Comparison of ENCODE assay signal across 1 cellular context in the genomic region with DNA sequence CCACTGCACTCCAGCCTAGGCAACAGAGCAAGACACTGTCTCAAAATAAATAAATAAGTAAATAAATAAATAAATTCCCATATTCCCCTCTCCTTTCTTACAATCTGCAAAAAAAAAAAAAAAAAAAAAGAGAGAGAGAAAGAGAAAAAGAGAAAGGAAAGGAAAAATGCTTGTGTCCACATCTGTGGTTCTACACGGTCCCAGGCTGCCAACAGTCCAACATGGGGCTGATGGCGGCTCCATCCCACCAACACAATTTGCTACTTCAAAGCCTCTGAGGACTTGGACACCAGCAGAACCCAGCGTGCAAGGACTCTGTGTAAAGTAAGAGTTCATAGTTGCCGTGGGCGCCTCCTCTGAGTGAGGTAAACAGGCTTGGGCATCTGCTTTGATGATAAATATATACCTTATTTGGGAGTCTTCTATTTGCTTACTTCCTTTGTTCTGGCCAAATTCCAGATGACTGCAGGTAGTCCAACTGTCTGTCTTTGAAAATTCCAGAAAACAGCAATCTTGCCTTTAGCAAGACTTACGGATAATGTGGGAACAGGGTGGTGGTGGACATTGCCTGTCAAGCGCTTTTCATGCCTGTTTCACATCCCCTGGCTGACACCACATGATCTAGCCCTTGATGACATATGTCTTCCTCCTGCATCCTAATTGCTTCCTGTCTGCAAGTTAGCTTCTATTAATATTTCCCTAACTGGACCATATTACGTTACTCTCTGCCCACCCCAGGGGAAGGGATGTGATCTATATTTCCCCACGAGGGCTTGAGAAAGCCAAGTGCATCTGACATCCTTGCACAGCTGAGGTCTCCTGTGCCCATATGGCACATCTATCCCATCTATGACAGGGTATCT.
A peak's percentile ranks its signal among the peaks of the same experiment; 100 is the strongest.
TF ChIP-seq lines count a peak whose summit lies in the region.

No MANE protein-coding gene starts in this region.

TF ChIP-seq in HepG2, 621 proteins besides CTCF, POLR2A, EP300 and RAD21 (continued from another document and continues in another):
- TF ChIP-seq, protein P1, sequence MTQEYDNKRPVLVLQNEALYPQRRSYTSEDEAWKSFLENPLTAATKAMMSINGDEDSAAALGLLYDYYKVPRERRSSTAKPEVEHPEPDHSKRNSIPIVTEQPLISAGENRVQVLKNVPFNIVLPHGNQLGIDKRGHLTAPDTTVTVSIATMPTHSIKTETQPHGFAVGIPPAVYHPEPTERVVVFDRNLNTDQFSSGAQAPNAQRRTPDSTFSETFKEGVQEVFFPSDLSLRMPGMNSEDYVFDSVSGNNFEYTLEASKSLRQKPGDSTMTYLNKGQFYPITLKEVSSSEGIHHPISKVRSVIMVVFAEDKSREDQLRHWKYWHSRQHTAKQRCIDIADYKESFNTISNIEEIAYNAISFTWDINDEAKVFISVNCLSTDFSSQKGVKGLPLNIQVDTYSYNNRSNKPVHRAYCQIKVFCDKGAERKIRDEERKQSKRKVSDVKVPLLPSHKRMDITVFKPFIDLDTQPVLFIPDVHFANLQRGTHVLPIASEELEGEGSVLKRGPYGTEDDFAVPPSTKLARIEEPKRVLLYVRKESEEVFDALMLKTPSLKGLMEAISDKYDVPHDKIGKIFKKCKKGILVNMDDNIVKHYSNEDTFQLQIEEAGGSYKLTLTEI (CRISPR knock-in tag; conservative IDR thresholded peaks at IDR 0.05), result no peak
- TF ChIP-seq ZNF17 (CRISPR knock-in tag; IDR thresholded peaks at IDR 0.05), result no peak
- TF ChIP-seq SOX13 (IDR thresholded peaks at IDR 0.05), result no peak
- TF ChIP-seq SOX13 (CRISPR knock-in tag; conservative IDR thresholded peaks at IDR 0.05 in 1 of 2, IDR thresholded peaks at IDR 0.05 in 1 of 2), result peak in 1 of 2 experiments; percentile 91; a peak in 2 of 4 replicates
- TF ChIP-seq ZNF672 (CRISPR knock-in tag; IDR thresholded peaks at IDR 0.05), result no peak
- no peak; the same call in 1 of the 2 replicates for TF ChIP-seq ZNF232 (CRISPR knock-in tag; IDR thresholded peaks at IDR 0.05; ENCODE audit: borderline replicate concordance)
- no peak for TF ChIP-seq ZNF234 (CRISPR knock-in tag; conservative IDR thresholded peaks at IDR 0.05)
- TF ChIP-seq, protein P2, sequence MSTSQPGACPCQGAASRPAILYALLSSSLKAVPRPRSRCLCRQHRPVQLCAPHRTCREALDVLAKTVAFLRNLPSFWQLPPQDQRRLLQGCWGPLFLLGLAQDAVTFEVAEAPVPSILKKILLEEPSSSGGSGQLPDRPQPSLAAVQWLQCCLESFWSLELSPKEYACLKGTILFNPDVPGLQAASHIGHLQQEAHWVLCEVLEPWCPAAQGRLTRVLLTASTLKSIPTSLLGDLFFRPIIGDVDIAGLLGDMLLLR (CRISPR knock-in tag; IDR thresholded peaks at IDR 0.05), result no peak
- TF ChIP-seq CBX2 (IDR thresholded peaks at IDR 0.05; ENCODE audit: low read depth, low read length), result no peak
- no peak for TF ChIP-seq CBX2 (CRISPR knock-in tag; IDR thresholded peaks at IDR 0.05; ENCODE audit: low read depth)
- TF ChIP-seq, protein P3, sequence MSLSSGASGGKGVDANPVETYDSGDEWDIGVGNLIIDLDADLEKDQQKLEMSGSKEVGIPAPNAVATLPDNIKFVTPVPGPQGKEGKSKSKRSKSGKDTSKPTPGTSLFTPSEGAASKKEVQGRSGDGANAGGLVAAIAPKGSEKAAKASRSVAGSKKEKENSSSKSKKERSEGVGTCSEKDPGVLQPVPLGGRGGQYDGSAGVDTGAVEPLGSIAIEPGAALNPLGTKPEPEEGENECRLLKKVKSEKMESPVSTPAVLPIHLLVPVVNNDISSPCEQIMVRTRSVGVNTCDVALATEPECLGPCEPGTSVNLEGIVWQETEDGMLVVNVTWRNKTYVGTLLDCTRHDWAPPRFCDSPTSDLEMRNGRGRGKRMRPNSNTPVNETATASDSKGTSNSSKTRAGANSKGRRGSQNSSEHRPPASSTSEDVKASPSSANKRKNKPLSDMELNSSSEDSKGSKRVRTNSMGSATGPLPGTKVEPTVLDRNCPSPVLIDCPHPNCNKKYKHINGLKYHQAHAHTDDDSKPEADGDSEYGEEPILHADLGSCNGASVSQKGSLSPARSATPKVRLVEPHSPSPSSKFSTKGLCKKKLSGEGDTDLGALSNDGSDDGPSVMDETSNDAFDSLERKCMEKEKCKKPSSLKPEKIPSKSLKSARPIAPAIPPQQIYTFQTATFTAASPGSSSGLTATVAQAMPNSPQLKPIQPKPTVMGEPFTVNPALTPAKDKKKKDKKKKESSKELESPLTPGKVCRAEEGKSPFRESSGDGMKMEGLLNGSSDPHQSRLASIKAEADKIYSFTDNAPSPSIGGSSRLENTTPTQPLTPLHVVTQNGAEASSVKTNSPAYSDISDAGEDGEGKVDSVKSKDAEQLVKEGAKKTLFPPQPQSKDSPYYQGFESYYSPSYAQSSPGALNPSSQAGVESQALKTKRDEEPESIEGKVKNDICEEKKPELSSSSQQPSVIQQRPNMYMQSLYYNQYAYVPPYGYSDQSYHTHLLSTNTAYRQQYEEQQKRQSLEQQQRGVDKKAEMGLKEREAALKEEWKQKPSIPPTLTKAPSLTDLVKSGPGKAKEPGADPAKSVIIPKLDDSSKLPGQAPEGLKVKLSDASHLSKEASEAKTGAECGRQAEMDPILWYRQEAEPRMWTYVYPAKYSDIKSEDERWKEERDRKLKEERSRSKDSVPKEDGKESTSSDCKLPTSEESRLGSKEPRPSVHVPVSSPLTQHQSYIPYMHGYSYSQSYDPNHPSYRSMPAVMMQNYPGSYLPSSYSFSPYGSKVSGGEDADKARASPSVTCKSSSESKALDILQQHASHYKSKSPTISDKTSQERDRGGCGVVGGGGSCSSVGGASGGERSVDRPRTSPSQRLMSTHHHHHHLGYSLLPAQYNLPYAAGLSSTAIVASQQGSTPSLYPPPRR (CRISPR knock-in tag; IDR thresholded peaks at IDR 0.05; ENCODE audit: borderline replicate concordance), result peak; percentile 35; the same call in 1 of the 2 replicates
- TF ChIP-seq MTF2 (CRISPR knock-in tag; IDR thresholded peaks at IDR 0.05; ENCODE audit: borderline replicate concordance), result no peak
- TF ChIP-seq, protein P4, sequence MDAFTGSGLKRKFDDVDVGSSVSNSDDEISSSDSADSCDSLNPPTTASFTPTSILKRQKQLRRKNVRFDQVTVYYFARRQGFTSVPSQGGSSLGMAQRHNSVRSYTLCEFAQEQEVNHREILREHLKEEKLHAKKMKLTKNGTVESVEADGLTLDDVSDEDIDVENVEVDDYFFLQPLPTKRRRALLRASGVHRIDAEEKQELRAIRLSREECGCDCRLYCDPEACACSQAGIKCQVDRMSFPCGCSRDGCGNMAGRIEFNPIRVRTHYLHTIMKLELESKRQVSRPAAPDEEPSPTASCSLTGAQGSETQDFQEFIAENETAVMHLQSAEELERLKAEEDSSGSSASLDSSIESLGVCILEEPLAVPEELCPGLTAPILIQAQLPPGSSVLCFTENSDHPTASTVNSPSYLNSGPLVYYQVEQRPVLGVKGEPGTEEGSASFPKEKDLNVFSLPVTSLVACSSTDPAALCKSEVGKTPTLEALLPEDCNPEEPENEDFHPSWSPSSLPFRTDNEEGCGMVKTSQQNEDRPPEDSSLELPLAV (CRISPR knock-in tag; conservative IDR thresholded peaks at IDR 0.05; ENCODE audit: low read depth), result no peak
- TF ChIP-seq, protein P5, sequence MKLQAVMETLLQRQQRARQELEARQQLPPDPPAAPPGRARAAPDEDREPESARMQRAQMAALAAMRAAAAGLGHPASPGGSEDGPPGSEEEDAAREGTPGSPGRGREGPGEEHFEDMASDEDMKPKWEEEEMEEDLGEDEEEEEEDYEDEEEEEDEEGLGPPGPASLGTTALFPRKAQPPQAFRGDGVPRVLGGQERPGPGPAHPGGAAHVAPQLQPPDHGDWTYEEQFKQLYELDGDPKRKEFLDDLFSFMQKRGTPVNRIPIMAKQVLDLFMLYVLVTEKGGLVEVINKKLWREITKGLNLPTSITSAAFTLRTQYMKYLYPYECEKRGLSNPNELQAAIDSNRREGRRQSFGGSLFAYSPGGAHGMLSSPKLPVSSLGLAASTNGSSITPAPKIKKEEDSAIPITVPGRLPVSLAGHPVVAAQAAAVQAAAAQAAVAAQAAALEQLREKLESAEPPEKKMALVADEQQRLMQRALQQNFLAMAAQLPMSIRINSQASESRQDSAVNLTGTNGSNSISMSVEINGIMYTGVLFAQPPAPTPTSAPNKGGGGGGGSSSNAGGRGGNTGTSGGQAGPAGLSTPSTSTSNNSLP (IDR thresholded peaks at IDR 0.05; ENCODE audit: low read depth, low read length), result peak; percentile 21; the same call in 1 of the 2 replicates
- TF ChIP-seq AGO2 (optimal IDR thresholded peaks at IDR 0.05; ENCODE audit: low read depth, low read length), result no peak
- no peak for TF ChIP-seq ZKSCAN5 (CRISPR knock-in tag; IDR thresholded peaks at IDR 0.05)
- peak; percentile 66; the same call in 1 of the 2 replicates for TF ChIP-seq HDAC1 (CRISPR knock-in tag; IDR thresholded peaks at IDR 0.05)
- TF ChIP-seq, protein P6, sequence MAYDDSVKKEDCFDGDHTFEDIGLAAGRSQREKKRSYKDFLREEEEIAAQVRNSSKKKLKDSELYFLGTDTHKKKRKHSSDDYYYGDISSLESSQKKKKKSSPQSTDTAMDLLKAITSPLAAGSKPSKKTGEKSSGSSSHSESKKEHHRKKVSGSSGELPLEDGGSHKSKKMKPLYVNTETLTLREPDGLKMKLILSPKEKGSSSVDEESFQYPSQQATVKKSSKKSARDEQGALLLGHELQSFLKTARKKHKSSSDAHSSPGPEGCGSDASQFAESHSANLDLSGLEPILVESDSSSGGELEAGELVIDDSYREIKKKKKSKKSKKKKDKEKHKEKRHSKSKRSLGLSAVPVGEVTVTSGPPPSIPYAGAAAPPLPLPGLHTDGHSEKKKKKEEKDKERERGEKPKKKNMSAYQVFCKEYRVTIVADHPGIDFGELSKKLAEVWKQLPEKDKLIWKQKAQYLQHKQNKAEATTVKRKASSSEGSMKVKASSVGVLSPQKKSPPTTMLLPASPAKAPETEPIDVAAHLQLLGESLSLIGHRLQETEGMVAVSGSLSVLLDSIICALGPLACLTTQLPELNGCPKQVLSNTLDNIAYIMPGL (CRISPR knock-in tag; IDR thresholded peaks at IDR 0.05; ENCODE audit: borderline replicate concordance in 1 of 2, low read depth in 1 of 2), result no peak; a peak in 1 of 4 replicates
- no peak for TF ChIP-seq SMC3 (IDR thresholded peaks at IDR 0.05; ENCODE audit: low read length)
- TF ChIP-seq, protein P7, sequence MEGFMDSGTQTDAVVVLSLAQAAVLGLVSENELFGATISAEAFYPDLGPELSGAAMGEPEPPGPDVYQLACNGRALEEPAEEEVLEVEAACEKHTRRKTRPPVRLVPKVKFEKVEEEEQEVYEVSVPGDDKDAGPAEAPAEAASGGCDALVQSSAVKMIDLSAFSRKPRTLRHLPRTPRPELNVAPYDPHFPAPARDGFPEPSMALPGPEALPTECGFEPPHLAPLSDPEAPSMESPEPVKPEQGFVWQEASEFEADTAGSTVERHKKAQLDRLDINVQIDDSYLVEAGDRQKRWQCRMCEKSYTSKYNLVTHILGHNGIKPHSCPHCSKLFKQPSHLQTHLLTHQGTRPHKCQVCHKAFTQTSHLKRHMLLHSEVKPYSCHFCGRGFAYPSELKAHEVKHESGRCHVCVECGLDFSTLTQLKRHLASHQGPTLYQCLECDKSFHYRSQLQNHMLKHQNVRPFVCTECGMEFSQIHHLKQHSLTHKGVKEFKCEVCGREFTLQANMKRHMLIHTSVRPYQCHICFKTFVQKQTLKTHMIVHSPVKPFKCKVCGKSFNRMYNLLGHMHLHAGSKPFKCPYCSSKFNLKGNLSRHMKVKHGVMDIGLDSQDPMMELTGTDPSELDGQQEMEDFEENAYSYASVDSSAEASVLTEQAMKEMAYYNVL (CRISPR knock-in tag; IDR thresholded peaks at IDR 0.05; ENCODE audit: borderline replicate concordance), result no peak
- TF ChIP-seq ZNF766 (CRISPR knock-in tag; IDR thresholded peaks at IDR 0.05; ENCODE audit: borderline replicate concordance), result 0 out of 2 replicates have a peak, but pooled peaks have one; percentile 29
- TF ChIP-seq, protein P8, sequence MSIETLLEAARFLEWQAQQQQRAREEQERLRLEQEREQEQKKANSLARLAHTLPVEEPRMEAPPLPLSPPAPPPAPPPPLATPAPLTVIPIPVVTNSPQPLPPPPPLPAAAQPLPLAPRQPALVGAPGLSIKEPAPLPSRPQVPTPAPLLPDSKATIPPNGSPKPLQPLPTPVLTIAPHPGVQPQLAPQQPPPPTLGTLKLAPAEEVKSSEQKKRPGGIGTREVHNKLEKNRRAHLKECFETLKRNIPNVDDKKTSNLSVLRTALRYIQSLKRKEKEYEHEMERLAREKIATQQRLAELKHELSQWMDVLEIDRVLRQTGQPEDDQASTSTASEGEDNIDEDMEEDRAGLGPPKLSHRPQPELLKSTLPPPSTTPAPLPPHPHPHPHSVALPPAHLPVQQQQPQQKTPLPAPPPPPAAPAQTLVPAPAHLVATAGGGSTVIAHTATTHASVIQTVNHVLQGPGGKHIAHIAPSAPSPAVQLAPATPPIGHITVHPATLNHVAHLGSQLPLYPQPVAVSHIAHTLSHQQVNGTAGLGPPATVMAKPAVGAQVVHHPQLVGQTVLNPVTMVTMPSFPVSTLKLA (IDR thresholded peaks at IDR 0.05), result no peak
- TF ChIP-seq, protein P9, sequence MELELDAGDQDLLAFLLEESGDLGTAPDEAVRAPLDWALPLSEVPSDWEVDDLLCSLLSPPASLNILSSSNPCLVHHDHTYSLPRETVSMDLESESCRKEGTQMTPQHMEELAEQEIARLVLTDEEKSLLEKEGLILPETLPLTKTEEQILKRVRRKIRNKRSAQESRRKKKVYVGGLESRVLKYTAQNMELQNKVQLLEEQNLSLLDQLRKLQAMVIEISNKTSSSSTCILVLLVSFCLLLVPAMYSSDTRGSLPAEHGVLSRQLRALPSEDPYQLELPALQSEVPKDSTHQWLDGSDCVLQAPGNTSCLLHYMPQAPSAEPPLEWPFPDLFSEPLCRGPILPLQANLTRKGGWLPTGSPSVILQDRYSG (CRISPR knock-in tag; IDR thresholded peaks at IDR 0.05), result no peak
- no peak for TF ChIP-seq ZNF260 (CRISPR knock-in tag; IDR thresholded peaks at IDR 0.05; ENCODE audit: borderline replicate concordance, low read depth)
- no peak; the same call in 1 of the 2 replicates for TF ChIP-seq NAIF1 (CRISPR knock-in tag; IDR thresholded peaks at IDR 0.05; ENCODE audit: borderline replicate concordance)
- TF ChIP-seq XBP1 (CRISPR knock-in tag; IDR thresholded peaks at IDR 0.05), result no peak
- TF ChIP-seq, protein P10, sequence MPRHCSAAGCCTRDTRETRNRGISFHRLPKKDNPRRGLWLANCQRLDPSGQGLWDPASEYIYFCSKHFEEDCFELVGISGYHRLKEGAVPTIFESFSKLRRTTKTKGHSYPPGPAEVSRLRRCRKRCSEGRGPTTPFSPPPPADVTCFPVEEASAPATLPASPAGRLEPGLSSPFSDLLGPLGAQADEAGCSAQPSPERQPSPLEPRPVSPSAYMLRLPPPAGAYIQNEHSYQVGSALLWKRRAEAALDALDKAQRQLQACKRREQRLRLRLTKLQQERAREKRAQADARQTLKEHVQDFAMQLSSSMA (CRISPR knock-in tag; IDR thresholded peaks at IDR 0.05), result no peak
- no peak for TF ChIP-seq NPAS2 (CRISPR knock-in tag; IDR thresholded peaks at IDR 0.05; ENCODE audit: borderline replicate concordance)
- no peak for TF ChIP-seq ZNF567 (CRISPR knock-in tag; IDR thresholded peaks at IDR 0.05; ENCODE audit: borderline replicate concordance)
- no peak for TF ChIP-seq ZNF564 (CRISPR knock-in tag; IDR thresholded peaks at IDR 0.05)
- TF ChIP-seq ZNF792 (CRISPR knock-in tag; IDR thresholded peaks at IDR 0.05), result no peak
- no peak for TF ChIP-seq NR1H2 (CRISPR knock-in tag; IDR thresholded peaks at IDR 0.05; ENCODE audit: borderline replicate concordance, low read depth)
- TF ChIP-seq ZNF788 (CRISPR knock-in tag; IDR thresholded peaks at IDR 0.05; ENCODE audit: borderline replicate concordance), result peak; percentile 3; the same call in 1 of the 2 replicates
- TF ChIP-seq SP1 (IDR thresholded peaks at IDR 0.05), result no peak
- TF ChIP-seq SP1 (CRISPR knock-in tag; IDR thresholded peaks at IDR 0.05), result no peak
- no peak for TF ChIP-seq FOXM1 (CRISPR knock-in tag; IDR thresholded peaks at IDR 0.05)
- TF ChIP-seq HNRNPL (IDR thresholded peaks at IDR 0.05; ENCODE audit: low read depth, low read length), result no peak
- TF ChIP-seq ZFP90 (CRISPR knock-in tag; IDR thresholded peaks at IDR 0.05; ENCODE audit: borderline replicate concordance), result peak; percentile 34
- TF ChIP-seq ZNF296 (CRISPR knock-in tag; conservative IDR thresholded peaks at IDR 0.05), result no peak
- TF ChIP-seq ZNF747 (CRISPR knock-in tag; IDR thresholded peaks at IDR 0.05; ENCODE audit: borderline replicate concordance), result no peak
